In genomic region chr12:53659011-53659551, GRCh38 we compare ENCODE assay signal across 8 cellular contexts. TPM values are rescaled to one million over a fixed set of nuclear protein-coding genes. Genes with fewer than 3 reads are reported as not detected.
A peak's percentile ranks its signal among the peaks of the same experiment; 100 is the strongest.
DNase-seq lines count a peak whose midpoint lies in the region; ATAC-seq and TF ChIP-seq lines count a peak whose summit lies in the region.

No MANE protein-coding gene starts in this region.

- H3K4me1 ChIP-seq in Panc1 (ENCODE audit: control insufficient read depth, insufficient read depth, low read length) (peaks cover 33% of the 10 kb centered on the region), OCI-LY7 (ENCODE audit: insufficient read depth, low read length, poor library complexity, severe bottlenecking) (no peaks in the 10 kb centered on the region)

- H2AFZ ChIP-seq in OCI-LY7 (ENCODE audit: low read length), result no peak overlapping the region

- H3K27ac ChIP-seq in Panc1 (ENCODE audit: low read length) (peak overlapping the region; percentile 99), OCI-LY7 (ENCODE audit: low read depth, low read length, poor library complexity, severe bottlenecking) (no peak overlapping the region)

- H3K4me3 ChIP-seq in Panc1 (ENCODE audit: low read depth in 2 of 2, low read length in 2 of 2) (peak overlapping the region in 1 of 2 experiments; percentile 35; a peak in 2 of 4 replicates), OCI-LY7 (ENCODE audit: low read depth, low read length, poor library complexity, severe bottlenecking) (no peak overlapping the region)

- H3K4me1 Mint-ChIP-seq in natural killer cell, result no peaks in the 10 kb centered on the region

- H3K9me3 ChIP-seq in Panc1 (ENCODE audit: control insufficient read depth, insufficient read depth, low read depth, low read length) (no peaks in the 10 kb centered on the region), OCI-LY7 (ENCODE audit: low read length) (no peaks in the 10 kb centered on the region)

- no peaks in the 10 kb centered on the region for H3K36me3 Mint-ChIP-seq in natural killer cell

- ATAC-seq in GM21447 (IDR thresholded peaks at IDR 0.05; ENCODE audit: unreplicated experiment), result peak; percentile 14
- ATAC-seq in Panc1, result peak; percentile 99
- ATAC-seq in natural killer cell, result no peak

- no peaks in the 10 kb centered on the region for H3K27me3 ChIP-seq in Panc1 (ENCODE audit: control insufficient read depth, insufficient read depth, low read length)

- POLR2A ChIA-PET in Panc1 (lab: Charles Lee) (no interaction called here), OCI-LY7 (lab: Charles Lee) (interaction anchor here (0.6 kb wide), 2 partner anchors 99 to 588 kb away, joined by 3 to 4 read pairs; no protein-coding TSS in a partner anchor)

- intact Hi-C loops in Panc1 (cut with micrococcal nuclease; ENCODE audit: unreplicated experiment), result no loop called here
- intact Hi-C loops in natural killer cell (cut with micrococcal nuclease), result no loop called here
- intact Hi-C loops in OCI-LY7 (cut with micrococcal nuclease; ENCODE audit: unreplicated experiment), result no loop called here

- TF ChIP-seq CTCF in Panc1 (IDR thresholded peaks at IDR 0.05) (no peak), natural killer cell (IDR thresholded peaks at IDR 0.05) (no peak), OCI-LY7 (conservative IDR thresholded peaks at IDR 0.05; ENCODE audit: low read length) (no peak)

- in situ Hi-C loops in Panc1 (cut with HindIII; ENCODE audit: low pct_unique_long_range_greater_than_20kb, low sequenced_read_pairs), result no loop called here

- H3K27me3 Mint-ChIP-seq in natural killer cell (ENCODE audit: low read depth in 2 of 2), result no peaks in the 10 kb centered on the region

- BruUV-seq in Panc1 (replicated peaks; lab: Mats Ljungman, UMichigan) (no TSS peak), OCI-LY7 (replicated peaks; lab: Mats Ljungman, UMichigan) (no TSS peak)

- H4K20me1 ChIP-seq in OCI-LY7 (ENCODE audit: insufficient read depth, low read length), result no peaks in the 10 kb centered on the region

- H3K9me2 ChIP-seq in OCI-LY7 (ENCODE audit: insufficient read depth, low read length), result no peaks in the 10 kb centered on the region

- H3K4me3 Mint-ChIP-seq in natural killer cell, result no peak overlapping the region

- no peaks in the 10 kb centered on the region for H3K9me3 Mint-ChIP-seq in natural killer cell

- H3K79me2 ChIP-seq in OCI-LY7 (ENCODE audit: insufficient read depth, low read depth, low read length), result no peaks in the 10 kb centered on the region

- H3K36me3 ChIP-seq in Panc1 (ENCODE audit: control insufficient read depth, insufficient read depth, low read length) (no peaks in the 10 kb centered on the region), OCI-LY7 (ENCODE audit: insufficient read depth, low read length) (peaks cover 23% of the 10 kb centered on the region)

- H3K4me2 ChIP-seq in OCI-LY7 (ENCODE audit: low read length), result no peak overlapping the region

- DNase-seq in Panc1 (ENCODE audit: low read depth, low spot score) (peak; percentile 38), fibroblast of the conjunctiva (ENCODE audit: low read depth) (peak; percentile 85), occipital lobe (lab: John Stamatoyannopoulos, UW) (peak; percentile 66), HK-2 (ENCODE audit: unreplicated experiment) (no peak), natural killer cell (no peak), OCI-LY7 (ENCODE audit: low spot score) (no peak), T-helper 2 cell (no peak)

- CTCF ChIA-PET in Panc1 (lab: Charles Lee) (interaction anchor here (0.5 to 1.5 kb wide), 3 partner anchors 17 to 115 kb away, joined by 4 to 6 read pairs (median 6); partner anchors contain the start of gene ATP5MC2), OCI-LY7 (lab: Charles Lee; ENCODE audit: unreplicated experiment) (no interaction called here)

- no peak overlapping the region for H3K27ac Mint-ChIP-seq in natural killer cell

RNA-seq across cellular contexts. Expression of gene ATP5MC2, which starts 16.8 kb away (rescaled TPM):
- total RNA-seq in Panc1 (2021; ENCODE audit: unreplicated experiment), result 290 TPM
- 456 TPM for polyA plus RNA-seq in Panc1 (2012; ENCODE audit: insufficient read length)
- total RNA-seq in occipital lobe, result 61.8 TPM
- total RNA-seq in natural killer cell, result 100 to 1,000 TPM; 180 to 195 (median 184) TPM
- 423 and 500 TPM in 2 replicates for total RNA-seq in OCI-LY7 (2014; rRNA removed; shearing (Covaris generic))
- 374 and 417 TPM in 2 replicates for total RNA-seq in OCI-LY7 (2022)

RNA-seq across cellular contexts. Expression of gene ATF7, which starts 32.9 kb away (rescaled TPM):
- 29.5 TPM for total RNA-seq in Panc1 (2021; ENCODE audit: unreplicated experiment)
- polyA plus RNA-seq in Panc1 (2012; ENCODE audit: insufficient read length), result 15.8 TPM
- total RNA-seq in occipital lobe, result 8.0 TPM
- total RNA-seq in natural killer cell, result 10 to 100 TPM; 32.3 to 42.3 (median 34.9) TPM
- total RNA-seq in OCI-LY7 (2014; rRNA removed; shearing (Covaris generic)), result 5.9 and 6.8 TPM in 2 replicates
- 23.2 and 26.5 TPM in 2 replicates for total RNA-seq in OCI-LY7 (2022)

Comparison
In these comparisons a context has a peak if more than half of its experiments do, and no peak if none do; other contexts are left out.
1. ATAC-seq: peak in GM21447 (single experiment) and Panc1 (single experiment); none in natural killer cell (0 of 3).
2. DNase-seq: peak in Panc1 (single experiment), fibroblast of the conjunctiva (single experiment) and occipital lobe (single experiment); none in HK-2 (single experiment), natural killer cell (single experiment), OCI-LY7 (single experiment) and T-helper 2 cell (0 of 5).